ENCODE assay signal across 12 cellular contexts in genomic region chr20:33693741-33694645, GRCh38. TPM values are rescaled to one million over a fixed set of nuclear protein-coding genes. Genes with fewer than 3 reads are reported as not detected.
DNase-seq lines count a peak whose midpoint lies in the region; FAIRE-seq and TF ChIP-seq lines count a peak whose summit lies in the region.
"Had no signal": no experiment of that assay in that cellular context is flagged by ENCODE, and none has a peak within 500 bp of the region (broad histone marks: within the 10 kb centered on the region; RNA-seq: fewer than 3 reads in every experiment).

No MANE protein-coding gene starts in this region.

- intact Hi-C loops in tibial artery (cut with DNase I; ENCODE audit: low total_unique reads), result no loop called here

- H3K14ac ChIP-seq in H1 (ENCODE audit: insufficient read length), result no peak overlapping the region

- H4K91ac ChIP-seq in H1 (replicated peaks; ENCODE audit: insufficient read length, low read length), result no peak overlapping the region

- H2BK120ac ChIP-seq in H1 (replicated peaks; ENCODE audit: low read depth, low read length), result no peak overlapping the region

- no peaks in the 10 kb centered on the region for H3K23me2 ChIP-seq in H1 (ENCODE audit: low read depth, low read length)

- TF ChIP-seq CTCF in H1 (IDR thresholded peaks at IDR 0.05; ENCODE audit: control extremely low read depth in 1 of 3, insufficient read depth in 1 of 3, low read depth in 1 of 3, low read length in 3 of 3), result peak in 1 of 3 experiments; percentile 4; a peak in 1 of 4 replicates
- TF ChIP-seq CTCF in tibial artery (IDR thresholded peaks at IDR 0.05), result no peak

- 0 out of 2 replicates have a peak overlapping the region, but pooled peaks have one; percentile 97 for H2BK15ac ChIP-seq in H1 (ENCODE audit: low read length)

- H3K79me1 ChIP-seq in H1 (ENCODE audit: low read depth, low read length), result no peaks in the 10 kb centered on the region

- no peak for TF ChIP-seq EP300 in H1 (IDR thresholded peaks at IDR 0.05; ENCODE audit: borderline replicate concordance in 1 of 2, low read depth in 2 of 2, low read length in 2 of 2)

- TF ChIP-seq POLR2A in H1 (IDR thresholded peaks at IDR 0.05; ENCODE audit: control extremely low read depth in 1 of 2, low read depth in 2 of 2, low read length in 2 of 2), result no peak

- H3K18ac ChIP-seq in H1 (ENCODE audit: extremely low read depth, low read length), result peak overlapping the region; percentile 38; the same call in 1 of the 2 replicates

- no peak overlapping the region; a peak in 2 of 7 replicates for H3K9ac ChIP-seq in H1 (replicated peaks in 1 of 4; ENCODE audit: extremely low read depth in 1 of 4, low read depth in 3 of 4, low read length in 3 of 4)

- H3K56ac ChIP-seq in H1 (replicated peaks; ENCODE audit: insufficient read length, low read depth, low read length), result no peak overlapping the region

- POLR2A ChIA-PET in H1 (lab: Charles Lee; ENCODE audit: partially characterized antibody), result interaction anchor here (0.6 to 3.0 kb wide), 10 partner anchors 9 to 38 kb away, joined by 3 to 11 read pairs (median 4); partner anchors contain the start of genes PXMP4 and ZNF341

- H4K8ac ChIP-seq in H1 (ENCODE audit: extremely low read depth, insufficient read depth, low read length), result peak overlapping the region; percentile 87; the same call in 1 of the 2 replicates

- TF ChIP-seq RAD21 in H1 (IDR thresholded peaks at IDR 0.05 in 1 of 2, conservative IDR thresholded peaks at IDR 0.05 in 1 of 2; ENCODE audit: low read depth in 2 of 2, low read length in 2 of 2), result no peak

- no peaks in the 10 kb centered on the region for H4K20me1 ChIP-seq in H1 (replicated peaks in 1 of 2; ENCODE audit: control insufficient read depth in 1 of 2, insufficient read depth in 2 of 2, low read length in 2 of 2)

- no peaks in the 10 kb centered on the region for H3K36me3 ChIP-seq in H1 (ENCODE audit: control insufficient read depth in 2 of 4, insufficient read depth in 4 of 4, low read length in 3 of 4)
- H3K36me3 ChIP-seq in tibial artery, result no peaks in the 10 kb centered on the region
- H3K36me3 ChIP-seq: SJSA1 had no signal

- H2BK5ac ChIP-seq in H1 (ENCODE audit: low read depth, low read length), result no peak overlapping the region; the same call in 1 of the 2 replicates

- FAIRE-seq in H1 (lab: Jason Lieb, UNC), result no peak

- H2AFZ ChIP-seq in H1 (ENCODE audit: low read length), result 0 out of 2 replicates have a peak overlapping the region, but pooled peaks have one; percentile 95

- peak overlapping the region; percentile 70; the same call in 1 of the 2 replicates for H2BK12ac ChIP-seq in H1 (ENCODE audit: low read depth, low read length)

- no peak overlapping the region for H4K5ac ChIP-seq in H1 (ENCODE audit: insufficient read length, low read depth, low read length)

- no peak overlapping the region for H3K23ac ChIP-seq in H1 (ENCODE audit: insufficient read length)

- H3K4me2 ChIP-seq in H1 (ENCODE audit: insufficient read depth in 1 of 2, low read depth in 2 of 2, low read length in 2 of 2), result no peak overlapping the region; a peak in 1 of 4 replicates

- H3K4me3 ChIP-seq in H1 (ENCODE audit: extremely low read depth in 1 of 4, insufficient read depth in 2 of 4, low read depth in 3 of 4, low read length in 4 of 4) (no peak overlapping the region), tibial artery (no peak overlapping the region)
- H3K4me3 ChIP-seq: SJSA1 had no signal

- no peak overlapping the region for H3K4ac ChIP-seq in H1 (replicated peaks; ENCODE audit: insufficient read length, low read depth, low read length)

- H3K27me3 ChIP-seq in H1 (replicated peaks in 1 of 4; ENCODE audit: control insufficient read depth in 3 of 4, extremely low read depth in 1 of 4, insufficient read depth in 3 of 4, low read length in 3 of 4) (peaks cover 0 to 6% (median 2%) of the 10 kb centered on the region in 4 experiments; a peak in 3 of 7 replicates), tibial artery (no peaks in the 10 kb centered on the region)
- H3K27me3 ChIP-seq: SJSA1 had no signal

- peaks cover 0 to 6% of the 10 kb centered on the region in 2 experiments; a peak in 1 of 4 replicates for H3K9me3 ChIP-seq in H1 (ENCODE audit: insufficient read depth in 2 of 2, low read depth in 1 of 2, low read length in 1 of 2)
- no peaks in the 10 kb centered on the region for H3K9me3 ChIP-seq in tibial artery
- H3K9me3 ChIP-seq: SJSA1 had no signal

- peak overlapping the region; percentile 97; the same call in 1 of the 2 replicates for H2BK20ac ChIP-seq in H1 (ENCODE audit: low read length)

- H2AK5ac ChIP-seq in H1 (ENCODE audit: low read depth, low read length), result peak overlapping the region; percentile 79; the same call in 1 of the 2 replicates

- H3K27ac ChIP-seq in H1 (ENCODE audit: low read depth, low read length), result no peak overlapping the region
- H3K27ac ChIP-seq in tibial artery, result peak overlapping the region; percentile 72 to 74
- H3K27ac ChIP-seq: SJSA1 had no signal

- DNase-seq in NCI-H146 (lab: John Stamatoyannopoulos, UW), result peak; percentile 74
- no peak for DNase-seq in NCI-H146 treated with DMSO at 0.1 percent for 48 hours (lab: John Stamatoyannopoulos, UW; ENCODE audit: unreplicated experiment)
- DNase-seq in H1 (ENCODE audit: low read depth in 1 of 2, low spot score in 2 of 2), result peak in 1 of 2 experiments; percentile 54
- peak; percentile 83 for DNase-seq in midbrain (lab: John Stamatoyannopoulos, UW)
- DNase-seq in tibial artery, result peak in 1 of 2 donors; percentile 78
- no peak for DNase-seq in HuH-7 (ENCODE audit: low spot score)
- no peak for DNase-seq in NK-92 (lab: John Stamatoyannopoulos, UW; ENCODE audit: unreplicated experiment)
- DNase-seq in dermis blood vessel endothelial cell, result no peak
- DNase-seq: activated CD4-positive, alpha-beta memory T cell treated with anti-CD3 and anti-CD28 coated beads for 36 hours had no signal

- CTCF ChIA-PET in H1 (lab: Charles Lee; ENCODE audit: partially characterized antibody), result interaction anchor here (1.3 to 1.9 kb wide), 4 partner anchors 15 to 31 kb away, joined by 3 to 6 read pairs (median 5); no protein-coding TSS in a partner anchor

- WGBS in H1 (ENCODE audit: extremely low coverage in 1 of 2, insufficient coverage in 1 of 2, insufficient read length in 1 of 2, insufficient replicate concordance in 2 of 2, low coverage in 1 of 2, low lambda C conversion rate in 2 of 2, missing lambda C conversion rate in 1 of 2), 2 experiments, result 74% methylated on average over 16 of the region's 17 CpGs; no CpG with 5 or more reads in 1 of the 2 experiments

- no peaks in the 10 kb centered on the region for H3K79me2 ChIP-seq in H1 (ENCODE audit: control insufficient read depth in 1 of 2, insufficient read depth in 2 of 2, low read length in 2 of 2)

- peaks cover 0 to 16% (median 9%) of the 10 kb centered on the region in 4 experiments; a peak in 6 of 7 replicates for H3K4me1 ChIP-seq in H1 (replicated peaks in 1 of 4; ENCODE audit: control insufficient read depth in 3 of 4, insufficient read depth in 4 of 4, low read length in 3 of 4)
- peaks cover 0 to 26% (median 17%) of the 10 kb centered on the region in 4 donors for H3K4me1 ChIP-seq in tibial artery

RNA-seq across cellular contexts. Expression of gene E2F1, which starts 7.8 kb away (rescaled TPM):
- 35.3 and 35.8 TPM in 2 replicates for total RNA-seq in H1 (2021; fragmentation: NEBNext Ultra II Directional; extraction: Animal tissue kit (Norgen Biotek cat#: 25700))
- 33.4 and 56.3 TPM in 2 replicates for polyA plus RNA-seq in H1 (2011; rRNA removed)
- polyA plus RNA-seq in H1 (2011; cell fraction: cytosol; rRNA removed), result 44.6 TPM
- polyA plus RNA-seq in H1 (2011; cell fraction: nucleus; rRNA removed), result 121 TPM
- 32.0 to 45.5 TPM (median 42.4 TPM) in 4 replicates for polyA plus RNA-seq in H1 (2012, experiment 1 of 2)
- polyA plus RNA-seq in H1 (2012, experiment 2 of 2), result 36.8 TPM
- polyA plus RNA-seq in H1 (2013, experiment 1 of 2), result 25.5 TPM
- polyA plus RNA-seq in H1 (2013, experiment 2 of 2), result 23.3 TPM
- 21.5 and 26.8 TPM in 2 replicates for polyA minus RNA-seq in H1 (2011; rRNA and poly(A)+ RNA removed)
- 17.8 TPM for polyA minus RNA-seq in H1 (2011; cell fraction: cytosol; rRNA and poly(A)+ RNA removed)
- 22.2 TPM for polyA minus RNA-seq in H1 (2011; cell fraction: nucleus; rRNA and poly(A)+ RNA removed)
- total RNA-seq in dermis blood vessel endothelial cell, result 11.2 and 16.1 TPM in 2 replicates

RNA-seq across cellular contexts. Expression of gene NECAB3, which starts 19.8 kb away (rescaled TPM):
- 19.7 and 20.5 TPM in 2 replicates for total RNA-seq in H1 (2021; fragmentation: NEBNext Ultra II Directional; extraction: Animal tissue kit (Norgen Biotek cat#: 25700))
- polyA plus RNA-seq in H1 (2011; rRNA removed), result 46.2 and 72.6 TPM in 2 replicates
- 39.5 TPM for polyA plus RNA-seq in H1 (2011; cell fraction: cytosol; rRNA removed)
- 101 TPM for polyA plus RNA-seq in H1 (2011; cell fraction: nucleus; rRNA removed)
- 13.8 to 22.6 TPM (median 18.4 TPM) in 4 replicates for polyA plus RNA-seq in H1 (2012, experiment 1 of 2)
- polyA plus RNA-seq in H1 (2012, experiment 2 of 2), result 15.9 TPM
- polyA plus RNA-seq in H1 (2013, experiment 1 of 2), result 12.2 TPM
- 10.7 TPM for polyA plus RNA-seq in H1 (2013, experiment 2 of 2)
- polyA minus RNA-seq in H1 (2011; rRNA and poly(A)+ RNA removed), result 20.5 and 23.8 TPM in 2 replicates
- polyA minus RNA-seq in H1 (2011; cell fraction: cytosol; rRNA and poly(A)+ RNA removed), result 15.6 TPM
- 39.6 TPM for polyA minus RNA-seq in H1 (2011; cell fraction: nucleus; rRNA and poly(A)+ RNA removed)
- total RNA-seq in dermis blood vessel endothelial cell, result 10.2 and 12.4 TPM in 2 replicates

RNA-seq across cellular contexts. Expression of gene PXMP4, which starts 26.1 kb away (rescaled TPM):
- 3.3 and 4.1 TPM in 2 replicates for total RNA-seq in H1 (2021; fragmentation: NEBNext Ultra II Directional; extraction: Animal tissue kit (Norgen Biotek cat#: 25700))
- 3.4 and 5.5 TPM in 2 replicates for polyA plus RNA-seq in H1 (2011; rRNA removed)
- polyA plus RNA-seq in H1 (2011; cell fraction: cytosol; rRNA removed), result 3.4 TPM
- 3.8 TPM for polyA plus RNA-seq in H1 (2011; cell fraction: nucleus; rRNA removed)
- polyA plus RNA-seq in H1 (2012, experiment 1 of 2), result 1.6 to 3.5 TPM (median 2.6 TPM) in 4 replicates
- polyA plus RNA-seq in H1 (2012, experiment 2 of 2), result 1.7 TPM
- polyA plus RNA-seq in H1 (2013, experiment 1 of 2), result 3.2 TPM
- polyA plus RNA-seq in H1 (2013, experiment 2 of 2), result 3.3 TPM
- polyA minus RNA-seq in H1 (2011; rRNA and poly(A)+ RNA removed), result 3.6 and 4.1 TPM in 2 replicates
- 1.4 TPM for polyA minus RNA-seq in H1 (2011; cell fraction: cytosol; rRNA and poly(A)+ RNA removed)
- polyA minus RNA-seq in H1 (2011; cell fraction: nucleus; rRNA and poly(A)+ RNA removed), result 1.1 TPM
- total RNA-seq in dermis blood vessel endothelial cell, result 4.3 and 5.0 TPM in 2 replicates

RNA-seq across cellular contexts. Expression of gene ACTL10, which starts 27.2 kb away (rescaled TPM):
- not detected in 2 replicates for total RNA-seq in H1 (2021; fragmentation: NEBNext Ultra II Directional; extraction: Animal tissue kit (Norgen Biotek cat#: 25700))
- polyA plus RNA-seq in H1 (2011; rRNA removed), result 0.20 and 0.26 TPM in 2 replicates
- 0.25 TPM for polyA plus RNA-seq in H1 (2011; cell fraction: cytosol; rRNA removed)
- polyA plus RNA-seq in H1 (2011; cell fraction: nucleus; rRNA removed), result 0.33 TPM
- polyA plus RNA-seq in H1 (2012, experiment 1 of 2), result 0.11 to 0.18 TPM (median 0.12 TPM) in 3 of 4 replicates, not detected in the other
- polyA plus RNA-seq in H1 (2012, experiment 2 of 2), result 0.30 TPM
- polyA plus RNA-seq in H1 (2013, experiment 1 of 2), result 0.08 TPM
- 0.04 TPM for polyA plus RNA-seq in H1 (2013, experiment 2 of 2)
- 0.07 and 0.09 TPM in 2 replicates for polyA minus RNA-seq in H1 (2011; rRNA and poly(A)+ RNA removed)
- polyA minus RNA-seq in H1 (2011; cell fraction: cytosol; rRNA and poly(A)+ RNA removed), result not detected
- polyA minus RNA-seq in H1 (2011; cell fraction: nucleus; rRNA and poly(A)+ RNA removed), result 1.7 TPM
- 1.9 and 2.2 TPM in 2 replicates for total RNA-seq in dermis blood vessel endothelial cell
- total RNA-seq: A172, SJSA1 had no signal

RNA-seq across cellular contexts. Expression of gene C20orf144, which starts 31.9 kb away (rescaled TPM):
- total RNA-seq in H1 (2021; fragmentation: NEBNext Ultra II Directional; extraction: Animal tissue kit (Norgen Biotek cat#: 25700)), result 0.23 and 0.24 TPM in 2 replicates
- 0.21 and 0.24 TPM in 2 replicates for polyA plus RNA-seq in H1 (2011; rRNA removed)
- polyA plus RNA-seq in H1 (2011; cell fraction: cytosol; rRNA removed), result 0.23 TPM
- 0.27 TPM for polyA plus RNA-seq in H1 (2011; cell fraction: nucleus; rRNA removed)
- 0.27 to 0.36 TPM (median 0.33 TPM) in 4 replicates for polyA plus RNA-seq in H1 (2012, experiment 1 of 2)
- 0.13 TPM for polyA plus RNA-seq in H1 (2012, experiment 2 of 2)
- 0.12 TPM for polyA plus RNA-seq in H1 (2013, experiment 1 of 2)
- 0.07 TPM for polyA plus RNA-seq in H1 (2013, experiment 2 of 2)
- polyA minus RNA-seq in H1 (2011; rRNA and poly(A)+ RNA removed), result 0.27 and 0.79 TPM in 2 replicates
- not detected for polyA minus RNA-seq in H1 (2011; cell fraction: cytosol; rRNA and poly(A)+ RNA removed)
- 1.7 TPM for polyA minus RNA-seq in H1 (2011; cell fraction: nucleus; rRNA and poly(A)+ RNA removed)
- total RNA-seq in dermis blood vessel endothelial cell, result 0.05 TPM in 1 of 2 replicates, not detected in the other
- total RNA-seq: A172, liver had no signal
- polyA plus RNA-seq: liver had no signal

Comparison
In these comparisons a context has a peak if more than half of its experiments do, and no peak if none do; other contexts are left out.
1. DNase-seq: peak in NCI-H146 (single experiment) and midbrain (single experiment); none in NCI-H146 treated with DMSO at 0.1 percent for 48 hours (single experiment), HuH-7 (single experiment), NK-92 (single experiment) and dermis blood vessel endothelial cell (single experiment).